ENCODE assay signal across 11 cellular contexts in genomic region chr6:15401120-15401519, GRCh38.
DNase-seq lines count a peak whose midpoint lies in the region; ATAC-seq and TF ChIP-seq lines count a peak whose summit lies in the region.
"Had no signal": no experiment of that assay in that cellular context is flagged by ENCODE, and none has a peak within 500 bp of the region (broad histone marks: within the 10 kb centered on the region; RNA-seq: fewer than 3 reads in every experiment).

No MANE protein-coding gene starts in this region.

- H3K36me3 ChIP-seq in heart left ventricle: no peaks in the 10 kb centered on the region
- H3K36me3 ChIP-seq: ascending aorta had no signal

- peaks cover 4 to 80% (median 55%) of the 10 kb centered on the region in 12 donors for H3K4me1 ChIP-seq in heart left ventricle

- H3K4me1 Mint-ChIP-seq in activated T-helper 2 cell treated with anti-CD3 and anti-CD28 coated beads, Interferon-gamma antibody, Interleukin-2, Interleukin-4, amounts not matched to agents 10 μg/mL and 5 μg/mL and 100 μg/mL, durations not matched to agents 14 hours and 24 hours and 36 hours (ENCODE audit: low read depth): peaks cover 83% of the 10 kb centered on the region

- no peak for ATAC-seq in heart left ventricle
- ATAC-seq in Right ventricle myocardium inferior: no peak

- peak overlapping the region; percentile 83 for H3K27ac Mint-ChIP-seq in activated T-helper 2 cell treated with anti-CD3 and anti-CD28 coated beads, Interferon-gamma antibody, Interleukin-2, Interleukin-4, amounts not matched to agents 10 μg/mL and 5 μg/mL and 100 μg/mL, durations not matched to agents 14 hours and 24 hours and 36 hours
- H3K27ac Mint-ChIP-seq: memory B cell had no signal

- H3K27me3 Mint-ChIP-seq in activated T-helper 2 cell treated with anti-CD3 and anti-CD28 coated beads, Interferon-gamma antibody, Interleukin-2, Interleukin-4, amounts not matched to agents 10 μg/mL and 5 μg/mL and 100 μg/mL, durations not matched to agents 14 hours and 24 hours and 36 hours (ENCODE audit: low read depth): no peaks in the 10 kb centered on the region
- H3K27me3 Mint-ChIP-seq: activated CD4-positive, alpha-beta memory T cell treated with anti-CD3 and anti-CD28 coated beads, Interleukin-2, amount 10 ng/mL, durations not matched to agents 7 days and 5 days; memory B cell had no signal

- no peak for TF ChIP-seq CTCF in heart left ventricle (IDR thresholded peaks at IDR 0.05)
- TF ChIP-seq CTCF in coronary artery (IDR thresholded peaks at IDR 0.05): no peak

- no peaks in the 10 kb centered on the region for H3K27me3 ChIP-seq in heart left ventricle
- H3K27me3 ChIP-seq: ascending aorta had no signal

- whole genome bisulfite sequencing in heart left ventricle, 4 donors: 68 to 82% (median 81%) methylated on average over 1 of the region's 1 CpG

- no peaks in the 10 kb centered on the region for H3K9me3 ChIP-seq in heart left ventricle
- H3K9me3 ChIP-seq: ascending aorta had no signal

- peaks cover 8% of the 10 kb centered on the region for H3K36me3 Mint-ChIP-seq in activated T-helper 2 cell treated with anti-CD3 and anti-CD28 coated beads, Interferon-gamma antibody, Interleukin-2, Interleukin-4, amounts not matched to agents 10 μg/mL and 5 μg/mL and 100 μg/mL, durations not matched to agents 14 hours and 24 hours and 36 hours (ENCODE audit: low read depth)
- H3K36me3 Mint-ChIP-seq: memory B cell had no signal

- TF ChIP-seq POLR2A in heart left ventricle (IDR thresholded peaks at IDR 0.05): no peak

- DNase-seq in heart left ventricle (no peak), Right ventricle myocardium inferior (ENCODE audit: missing footprints) (no peak), midbrain (lab: John Stamatoyannopoulos, UW) (peak; percentile 50), coronary artery (ENCODE audit: low spot score) (no peak), NCI-H187 treated with DMSO at 0.1 percent for 48 hours (lab: John Stamatoyannopoulos, UW) (no peak), NCI-H2081 treated with DMSO at 0.1 percent for 48 hours (lab: John Stamatoyannopoulos, UW) (no peak)
- DNase-seq in activated T-helper 2 cell treated with anti-CD3 and anti-CD28 coated beads, Interferon-gamma antibody, Interleukin-2, Interleukin-4, amounts not matched to agents 10 μg/mL and 5 μg/mL and 100 μg/mL, durations not matched to agents 14 hours and 24 hours and 36 hours (ENCODE audit: low spot score): no peak
- DNase-seq: activated CD4-positive, alpha-beta memory T cell treated with anti-CD3 and anti-CD28 coated beads, Interleukin-2, amount 10 ng/mL, durations not matched to agents 7 days and 5 days had no signal

- no peaks in the 10 kb centered on the region for H3K9me3 Mint-ChIP-seq in activated T-helper 2 cell treated with anti-CD3 and anti-CD28 coated beads, Interferon-gamma antibody, Interleukin-2, Interleukin-4, amounts not matched to agents 10 μg/mL and 5 μg/mL and 100 μg/mL, durations not matched to agents 14 hours and 24 hours and 36 hours
- H3K9me3 Mint-ChIP-seq: activated CD4-positive, alpha-beta memory T cell treated with anti-CD3 and anti-CD28 coated beads, Interleukin-2, amount 10 ng/mL, durations not matched to agents 7 days and 5 days; memory B cell had no signal

- intact Hi-C loops in heart left ventricle (cut with DNase I) (loop anchor here in 4 of 10 donors (5.0 kb wide), 2 partner anchors 36 to 91 kb away; no protein-coding TSS in a partner anchor), Right ventricle myocardium inferior (cut with DNase I) (loop anchor here (5.0 to 10.0 kb wide), 2 partner anchors 41 to 84 kb away; no protein-coding TSS in a partner anchor)
- intact Hi-C loops in activated T-helper 2 cell treated with anti-CD3 and anti-CD28 coated beads, Interferon-gamma antibody, Interleukin-2, Interleukin-4, amounts not matched to agents 10 μg/mL and 5 μg/mL and 100 μg/mL, durations not matched to agents 14 hours and 24 hours and 36 hours (cut with micrococcal nuclease): loop anchor here (5.0 kb wide), 2 partner anchors 36 to 154 kb away; partner anchors contain the start of gene JARID2

- H3K27ac ChIP-seq in heart left ventricle (peak overlapping the region in 11 of 12 donors; percentile 35 to 84 (median 71)), temporal lobe (ENCODE audit: low read depth, low read length) (peak overlapping the region; percentile 52), coronary artery (no peak overlapping the region)

- H3K4me3 Mint-ChIP-seq in activated T-helper 2 cell treated with anti-CD3 and anti-CD28 coated beads, Interferon-gamma antibody, Interleukin-2, Interleukin-4, amounts not matched to agents 10 μg/mL and 5 μg/mL and 100 μg/mL, durations not matched to agents 14 hours and 24 hours and 36 hours (ENCODE audit: low read depth): peak overlapping the region; percentile 80

- H3K4me3 ChIP-seq in heart left ventricle: peak overlapping the region in 10 of 12 donors; percentile 32 to 57 (median 50)
- H3K4me3 ChIP-seq in coronary artery: no peak overlapping the region

Comparison
In these comparisons a context has a peak if more than half of its experiments do, and no peak if none do; other contexts are left out.
1. H3K27ac ChIP-seq: peak in heart left ventricle (11 of 12) and temporal lobe (single experiment); none in coronary artery (0 of 2).